ENCODE assay signal across 28 cellular contexts in the genomic region with DNA sequence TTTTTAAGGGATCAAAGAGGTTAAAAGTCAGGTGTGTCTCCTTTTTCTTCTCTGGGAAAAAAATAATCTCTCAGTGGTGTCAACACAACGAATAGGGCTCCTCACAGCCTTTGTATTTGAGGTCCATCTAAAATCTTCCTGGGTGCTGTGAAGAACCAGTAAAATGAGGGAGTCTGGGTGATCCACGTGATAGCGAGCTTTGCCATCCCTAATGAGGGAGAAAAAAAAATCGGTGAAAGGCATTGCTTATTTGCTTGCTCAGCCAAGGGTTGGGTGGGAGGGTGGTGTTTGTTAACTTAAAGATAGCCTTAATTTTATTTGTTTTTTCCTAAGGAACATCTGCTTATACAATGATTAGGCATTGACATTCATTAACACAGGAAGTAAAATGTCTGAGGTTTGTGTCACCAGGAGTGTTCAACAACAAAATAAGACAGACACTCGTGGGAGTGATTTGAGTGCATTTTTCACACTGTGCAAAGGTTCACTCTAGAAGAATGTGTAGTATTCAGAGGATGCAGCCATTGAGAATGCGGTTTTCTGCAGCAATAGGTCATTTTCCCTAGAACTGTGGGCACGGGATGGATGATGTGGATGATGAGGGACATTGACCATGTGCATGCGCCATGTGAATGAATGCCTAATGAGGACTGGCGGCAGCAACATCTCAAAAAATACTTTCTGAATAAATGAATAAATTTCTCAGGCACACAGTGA.
DNase-seq lines count a peak whose midpoint lies in the region; ATAC-seq and TF ChIP-seq lines count a peak whose summit lies in the region.
"Had no signal": no experiment of that assay in that cellular context is flagged by ENCODE, and none has a peak within 500 bp of the region (broad histone marks: within the 10 kb centered on the region; RNA-seq: fewer than 3 reads in every experiment).

No MANE protein-coding gene starts in this region.

- no peak overlapping the region for H3K4me3 Mint-ChIP-seq in endodermal cell
- H3K4me3 Mint-ChIP-seq: activated CD4-positive, alpha-beta memory T cell treated with anti-CD3 and anti-CD28 coated beads for 36 hours; central memory CD8-positive, alpha-beta T cell; stimulated activated effector memory CD8-positive, alpha-beta T cell treated with anti-CD3 and anti-CD28 coated beads, Interleukin-12 subunit alpha, Interleukin-12 subunit beta, amount 100 ng/mL, for 72 hours; type B pancreatic cell had no signal

- WGBS in endodermal cell (ENCODE audit: insufficient coverage in 1 of 2, insufficient read length in 1 of 2), 2 experiments: 82 to 86% methylated on average over 3 to 9 of the region's 9 CpGs

- no peaks in the 10 kb centered on the region for H3K36me3 Mint-ChIP-seq in endodermal cell (ENCODE audit: low read depth)
- H3K36me3 Mint-ChIP-seq: activated CD4-positive, alpha-beta memory T cell treated with anti-CD3 and anti-CD28 coated beads for 36 hours; stimulated activated effector memory CD8-positive, alpha-beta T cell treated with anti-CD3 and anti-CD28 coated beads, Interleukin-12 subunit alpha, Interleukin-12 subunit beta, amount 100 ng/mL, for 72 hours; type B pancreatic cell had no signal

- ATAC-seq in HG02840 (IDR thresholded peaks at IDR 0.05; ENCODE audit: low FRiP score, unreplicated experiment): no peak
- ATAC-seq: gastroesophageal sphincter; left lung; psoas muscle; stimulated activated effector memory CD8-positive, alpha-beta T cell treated with anti-CD3 and anti-CD28 coated beads, Interleukin-12 subunit alpha, Interleukin-12 subunit beta, amount 100 ng/mL, for 72 hours had no signal

- H3K9me3 ChIP-seq in endodermal cell (ENCODE audit: control insufficient read depth, low read length) (no peaks in the 10 kb centered on the region), MG63 (no peaks in the 10 kb centered on the region)
- H3K9me3 ChIP-seq: ascending aorta, gastroesophageal sphincter, HAP-1, left lung, Peyer's patch, psoas muscle had no signal

- H3K27me3 ChIP-seq in endodermal cell (ENCODE audit: control insufficient read depth, insufficient read depth, low read length, poor library complexity, severe bottlenecking) (no peaks in the 10 kb centered on the region), MG63 (no peaks in the 10 kb centered on the region)
- H3K27me3 ChIP-seq: ascending aorta, Peyer's patch had no signal

- H3K4me3 ChIP-seq in endodermal cell (ENCODE audit: low read length) (no peak overlapping the region), MG63 (no peak overlapping the region)
- H3K4me3 ChIP-seq: ascending aorta, gastroesophageal sphincter, HAP-1, left lung, Peyer's patch, psoas muscle had no signal

- H3K27ac Mint-ChIP-seq in endodermal cell: no peak overlapping the region
- H3K27ac Mint-ChIP-seq: activated CD4-positive, alpha-beta memory T cell treated with anti-CD3 and anti-CD28 coated beads for 36 hours; stimulated activated effector memory CD8-positive, alpha-beta T cell treated with anti-CD3 and anti-CD28 coated beads, Interleukin-12 subunit alpha, Interleukin-12 subunit beta, amount 100 ng/mL, for 72 hours; type B pancreatic cell had no signal

- H3K4me1 ChIP-seq in endodermal cell (ENCODE audit: control insufficient read depth, insufficient read depth, low read length): peaks cover 11% of the 10 kb centered on the region
- H3K4me1 ChIP-seq: ascending aorta, gastroesophageal sphincter, HAP-1, left lung, Peyer's patch, psoas muscle had no signal

- no peaks in the 10 kb centered on the region for H3K36me3 ChIP-seq in endodermal cell (ENCODE audit: control insufficient read depth, insufficient read depth, low read length)
- H3K36me3 ChIP-seq in MG63: no peaks in the 10 kb centered on the region
- H3K36me3 ChIP-seq: ascending aorta, gastroesophageal sphincter, HAP-1, left lung, Peyer's patch had no signal

- H3K27ac ChIP-seq in angular gyrus (ENCODE audit: low read depth, low read length) (peak overlapping the region; percentile 99), endodermal cell (ENCODE audit: low read depth, low read length) (peak overlapping the region; percentile 30)
- H3K27ac ChIP-seq: ascending aorta, gastroesophageal sphincter, left lung, Peyer's patch, psoas muscle had no signal

- no peak for TF ChIP-seq CTCF in endodermal cell (conservative IDR thresholded peaks at IDR 0.05)

- no peak for DNase-seq in endodermal cell
- DNase-seq in left kidney (ENCODE audit: low read depth, low spot score): peak; percentile 35
- peak; percentile 73 for DNase-seq in putamen (ENCODE audit: low spot score)
- no peak for DNase-seq in NCI-H128 (lab: John Stamatoyannopoulos, UW; ENCODE audit: unreplicated experiment)
- DNase-seq in MG63: no peak
- DNase-seq in NCI-H2171 treated with DMSO at 0.1 percent for 48 hours (lab: John Stamatoyannopoulos, UW): no peak
- DNase-seq: activated CD4-positive, alpha-beta memory T cell treated with anti-CD3 and anti-CD28 coated beads for 36 hours; activated CD4-positive, alpha-beta T cell treated with anti-CD3 and anti-CD28 coated beads for 1 hour; activated naive CD4-positive, alpha-beta T cell treated with anti-CD3 and anti-CD28 coated beads, Interleukin-2, amount 50 U/mL, for 16 hours; DMS153; KBM-7; left lung; mesenchymal stem cell; NCI-H1417 treated with DMSO at 0.1 percent for 48 hours; NCI-H2081; NCI-H2227 treated with DMSO at 0.1 percent for 48 hours; Peyer's patch; psoas muscle; SHP77; stimulated activated CD4-positive, alpha-beta T cell treated with anti-CD3 and anti-CD28 coated beads, Interleukin-15, amount 100 ng/mL, for 24 hours had no signal

- peaks cover 5% of the 10 kb centered on the region for H3K27me3 Mint-ChIP-seq in endodermal cell (ENCODE audit: insufficient read depth)
- H3K27me3 Mint-ChIP-seq: type B pancreatic cell had no signal

- H3K4me1 Mint-ChIP-seq in endodermal cell: peaks cover 9% of the 10 kb centered on the region
- H3K4me1 Mint-ChIP-seq: central memory CD8-positive, alpha-beta T cell; stimulated activated effector memory CD8-positive, alpha-beta T cell treated with anti-CD3 and anti-CD28 coated beads, Interleukin-12 subunit alpha, Interleukin-12 subunit beta, amount 100 ng/mL, for 72 hours had no signal

- H3K9ac ChIP-seq in endodermal cell (ENCODE audit: extremely low read depth, low read length, poor library complexity, severe bottlenecking): no peak overlapping the region

- H3K9me3 Mint-ChIP-seq in endodermal cell: no peaks in the 10 kb centered on the region
- H3K9me3 Mint-ChIP-seq: activated CD4-positive, alpha-beta memory T cell treated with anti-CD3 and anti-CD28 coated beads for 36 hours; central memory CD8-positive, alpha-beta T cell; stimulated activated effector memory CD8-positive, alpha-beta T cell treated with anti-CD3 and anti-CD28 coated beads, Interleukin-12 subunit alpha, Interleukin-12 subunit beta, amount 100 ng/mL, for 72 hours; type B pancreatic cell had no signal

Comparison
In these comparisons a context has a peak if more than half of its experiments do, and no peak if none do; other contexts are left out.
1. DNase-seq: peak in left kidney (single experiment) and putamen (single experiment); none in endodermal cell (single experiment), NCI-H128 (single experiment), MG63 (single experiment) and NCI-H2171 treated with DMSO at 0.1 percent for 48 hours (single experiment).